In the genomic region with DNA sequence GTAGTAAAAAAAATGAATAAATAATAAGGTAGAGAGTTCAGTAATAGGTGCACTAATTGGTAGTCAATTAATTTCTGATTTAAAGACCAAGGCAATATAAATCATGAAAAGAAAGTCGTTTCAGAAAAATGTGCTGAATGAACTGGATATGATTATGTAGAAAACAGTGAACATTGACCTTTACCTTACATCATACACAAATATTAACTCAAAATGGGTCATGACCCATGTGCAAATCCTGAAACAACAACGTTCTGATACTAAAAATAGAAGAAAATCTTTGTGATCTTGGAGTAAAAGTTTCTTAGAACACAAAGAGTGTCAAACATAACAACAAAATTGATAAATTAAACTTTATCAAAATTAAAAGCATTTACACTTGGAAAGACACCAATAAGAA, we compare ENCODE assay signal across 1 cellular context.
TF ChIP-seq lines count a peak whose summit lies in the region.

No MANE protein-coding gene starts in this region.

TF ChIP-seq in HepG2, 621 proteins besides CTCF, POLR2A, EP300 and RAD21:
- TF ChIP-seq BCL6 (CRISPR knock-in tag; IDR thresholded peaks at IDR 0.05) (0 out of 2 replicates have a peak, but pooled peaks have one; percentile 18), BRCA1 (CRISPR knock-in tag; IDR thresholded peaks at IDR 0.05) (no peak), ZNF607 (CRISPR knock-in tag; IDR thresholded peaks at IDR 0.05; ENCODE audit: borderline replicate concordance) (no peak), RARA (CRISPR knock-in tag; IDR thresholded peaks at IDR 0.05) (peak; percentile 81), SPEN (CRISPR knock-in tag; IDR thresholded peaks at IDR 0.05; ENCODE audit: low read depth) (no peak), HNF4A (CRISPR knock-in tag; IDR thresholded peaks at IDR 0.05) (peak; percentile 66), ARID5B (CRISPR knock-in tag; IDR thresholded peaks at IDR 0.05) (no peak)
- TF ChIP-seq, protein P1, sequence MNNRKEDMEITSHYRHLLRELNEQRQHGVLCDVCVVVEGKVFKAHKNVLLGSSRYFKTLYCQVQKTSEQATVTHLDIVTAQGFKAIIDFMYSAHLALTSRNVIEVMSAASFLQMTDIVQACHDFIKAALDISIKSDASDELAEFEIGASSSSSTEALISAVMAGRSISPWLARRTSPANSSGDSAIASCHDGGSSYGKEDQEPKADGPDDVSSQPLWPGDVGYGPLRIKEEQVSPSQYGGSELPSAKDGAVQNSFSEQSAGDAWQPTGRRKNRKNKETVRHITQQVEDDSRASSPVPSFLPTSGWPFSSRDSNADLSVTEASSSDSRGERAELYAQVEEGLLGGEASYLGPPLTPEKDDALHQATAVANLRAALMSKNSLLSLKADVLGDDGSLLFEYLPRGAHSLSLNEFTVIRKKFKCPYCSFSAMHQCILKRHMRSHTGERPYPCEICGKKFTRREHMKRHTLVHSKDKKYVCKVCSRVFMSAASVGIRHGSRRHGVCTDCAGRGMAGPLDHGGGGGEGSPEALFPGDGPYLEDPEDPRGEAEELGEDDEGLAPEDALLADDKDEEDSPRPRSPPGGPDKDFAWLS (CRISPR knock-in tag; IDR thresholded peaks at IDR 0.05; ENCODE audit: borderline replicate concordance): no peak
